21 cellular contexts compared by ENCODE assay signal in genomic region chr11:103618532-103618931, GRCh38.
A peak's percentile ranks its signal among the peaks of the same experiment; 100 is the strongest.
DNase-seq lines count a peak whose midpoint lies in the region; ATAC-seq, FAIRE-seq and TF ChIP-seq lines count a peak whose summit lies in the region.
"Had no signal": no experiment of that assay in that cellular context is flagged by ENCODE, and none has a peak within 500 bp of the region (broad histone marks: within the 10 kb centered on the region; RNA-seq: fewer than 3 reads in every experiment).

No MANE protein-coding gene starts in this region.

- H3K4me3 ChIP-seq in cardiac fibroblast (replicated peaks in 1 of 2; ENCODE audit: low read depth in 2 of 2, low read length in 2 of 2) (no peak overlapping the region), osteoblast (ENCODE audit: insufficient read depth, low read length) (no peak overlapping the region), pancreas (no peak overlapping the region), tibial nerve (no peak overlapping the region)
- H3K4me3 ChIP-seq: BLaER1 treated with 17β-estradiol and CSF1 and Interleukin-3, amounts not matched to agents 10 nM and 100 nM; esophagus muscularis mucosa; hepatocyte; neural progenitor cell had no signal

- H3K27ac ChIP-seq in osteoblast (ENCODE audit: low read depth, low read length), result no peak overlapping the region
- no peak overlapping the region for H3K27ac ChIP-seq in pancreas
- H3K27ac ChIP-seq in tibial nerve, result no peak overlapping the region
- H3K27ac ChIP-seq: BLaER1 treated with 17β-estradiol and CSF1 and Interleukin-3, amounts not matched to agents 10 nM and 100 nM; esophagus muscularis mucosa; hepatocyte; neural progenitor cell had no signal

- no peak for FAIRE-seq in pancreas (lab: Jason Lieb, UNC)

- ATAC-seq in pancreas (no peak), Right ventricle myocardium superior (ENCODE audit: poor library complexity) (no peak)
- ATAC-seq: left ventricle myocardium superior, T-helper 17 cell had no signal

- H3K9me3 ChIP-seq in osteoblast (ENCODE audit: low read depth, low read length), result no peaks in the 10 kb centered on the region
- no peaks in the 10 kb centered on the region for H3K9me3 ChIP-seq in pancreas
- H3K9me3 ChIP-seq in tibial nerve, result no peaks in the 10 kb centered on the region
- H3K9me3 ChIP-seq: BLaER1 treated with 17β-estradiol and CSF1 and Interleukin-3, amounts not matched to agents 10 nM and 100 nM; esophagus muscularis mucosa had no signal

- H3K79me2 ChIP-seq in osteoblast (ENCODE audit: insufficient read depth, low read length), result no peaks in the 10 kb centered on the region
- H3K79me2 ChIP-seq: hepatocyte had no signal

- no peak for TF ChIP-seq CTCF in cardiac fibroblast (IDR thresholded peaks at IDR 0.05; ENCODE audit: low read depth, low read length)
- no peak for TF ChIP-seq CTCF in osteoblast (IDR thresholded peaks at IDR 0.05; ENCODE audit: extremely low read depth, low read depth, low read length)
- TF ChIP-seq CTCF in pancreas (IDR thresholded peaks at IDR 0.05), result no peak
- no peak for TF ChIP-seq CTCF in tibial nerve (IDR thresholded peaks at IDR 0.05)

- no peak overlapping the region for H3K4me2 ChIP-seq in osteoblast (ENCODE audit: insufficient read depth, low read length)
- H3K4me2 ChIP-seq: BLaER1 treated with 17β-estradiol and CSF1 and Interleukin-3, amounts not matched to agents 10 nM and 100 nM; hepatocyte; neural progenitor cell had no signal

- H4K20me1 ChIP-seq in osteoblast (ENCODE audit: insufficient read depth, low read length), result no peaks in the 10 kb centered on the region
- H4K20me1 ChIP-seq: BLaER1 treated with 17β-estradiol and CSF1 and Interleukin-3, amounts not matched to agents 10 nM and 100 nM had no signal

- H3K4me1 ChIP-seq in osteoblast (ENCODE audit: insufficient read depth, low read length) (peaks cover 12% of the 10 kb centered on the region), pancreas (no peaks in the 10 kb centered on the region), tibial nerve (no peaks in the 10 kb centered on the region)
- H3K4me1 ChIP-seq: BLaER1 treated with 17β-estradiol and CSF1 and Interleukin-3, amounts not matched to agents 10 nM and 100 nM; esophagus muscularis mucosa; neural progenitor cell had no signal

- H3K36me3 ChIP-seq in osteoblast (ENCODE audit: insufficient read depth, low read length) (no peaks in the 10 kb centered on the region), pancreas (no peaks in the 10 kb centered on the region), tibial nerve (no peaks in the 10 kb centered on the region)
- H3K36me3 ChIP-seq: BLaER1 treated with 17β-estradiol and CSF1 and Interleukin-3, amounts not matched to agents 10 nM and 100 nM; esophagus muscularis mucosa; neural progenitor cell had no signal

- H3K27me3 ChIP-seq in osteoblast (ENCODE audit: insufficient read depth, low read length) (no peaks in the 10 kb centered on the region), pancreas (no peaks in the 10 kb centered on the region), tibial nerve (no peaks in the 10 kb centered on the region)
- H3K27me3 ChIP-seq: BLaER1 treated with 17β-estradiol and CSF1 and Interleukin-3, amounts not matched to agents 10 nM and 100 nM; esophagus muscularis mucosa; hepatocyte; neural progenitor cell had no signal

- WGBS in pancreas, 2 donors, result 68 to 91% methylated on average over 3 of the region's 3 CpGs
- WGBS in tibial nerve, 2 donors, result 85 to 94% methylated on average over 3 of the region's 3 CpGs

- TF ChIP-seq POLR2A in tibial nerve (IDR thresholded peaks at IDR 0.05), result no peak

- intact Hi-C loops in pancreas (cut with DNase I) (no loop called here), Right ventricle myocardium superior (cut with DNase I) (no loop called here)

- DNase-seq in GM03348 (ENCODE audit: low spot score), result peak; percentile 40
- DNase-seq in RPMI7951 (ENCODE audit: low read depth), result peak; percentile 83
- DNase-seq in cardiac fibroblast (ENCODE audit: low read depth in 2 of 2), result peak; percentile 60 to 63
- peak; percentile 3 for DNase-seq in osteoblast (ENCODE audit: insufficient read length, low spot score, missing footprints)
- no peak for DNase-seq in Kasumi-1 (lab: John Stamatoyannopoulos, UW)
- no peak for DNase-seq in pancreas
- DNase-seq in tibial nerve (ENCODE audit: low spot score in 2 of 2), result no peak
- no peak for DNase-seq in Right ventricle myocardium superior
- DNase-seq: activated CD4-positive, alpha-beta T cell treated with anti-CD3 and anti-CD28 coated beads, Interleukin-2, amount 50 U/mL, for 4 hours; activated naive CD4-positive, alpha-beta T cell; aorta; effector memory CD4-positive, alpha-beta T cell; left ventricle myocardium superior; MV-4-11; NCI-H187; retina; T-helper 17 cell had no signal

- no peak overlapping the region for H2AFZ ChIP-seq in osteoblast (ENCODE audit: low read length)
- H2AFZ ChIP-seq: hepatocyte, neural progenitor cell had no signal

- no peak for TF ChIP-seq EP300 in tibial nerve (IDR thresholded peaks at IDR 0.05)

Comparison
In these comparisons a context has a peak if more than half of its experiments do, and no peak if none do; other contexts are left out.
1. DNase-seq: peak in GM03348 (single experiment), RPMI7951 (single experiment), cardiac fibroblast (2 of 2) and osteoblast (single experiment); none in Kasumi-1 (0 of 2), pancreas (0 of 6), tibial nerve (0 of 2) and Right ventricle myocardium superior (single experiment).